Comparison of ENCODE assay signal across 19 cellular contexts in genomic region chr14:99445916-99446315, GRCh38. TPM values are rescaled to one million over a fixed set of nuclear protein-coding genes. Genes with fewer than 3 reads are reported as not detected.
DNase-seq lines count a peak whose midpoint lies in the region; ATAC-seq and TF ChIP-seq lines count a peak whose summit lies in the region.
"Had no signal": no experiment of that assay in that cellular context is flagged by ENCODE, and none has a peak within 500 bp of the region (broad histone marks: within the 10 kb centered on the region; RNA-seq: fewer than 3 reads in every experiment).

No MANE protein-coding gene starts in this region.

- TF ChIP-seq CTCF in nephron progenitor cell (IDR thresholded peaks at IDR 0.05): no peak

- H3K27me3 Mint-ChIP-seq in nephron progenitor cell (ENCODE audit: low read depth, poor library complexity): no peaks in the 10 kb centered on the region
- H3K27me3 Mint-ChIP-seq: CD4-positive, CD25-positive, alpha-beta regulatory T cell had no signal

- H3K9me3 Mint-ChIP-seq in activated naive CD4-positive, alpha-beta T cell treated with anti-CD3 and anti-CD28 coated beads, Interleukin-2, amount 50 U/mL, for 72 hours: no peaks in the 10 kb centered on the region
- H3K9me3 Mint-ChIP-seq in nephron progenitor cell: no peaks in the 10 kb centered on the region
- H3K9me3 Mint-ChIP-seq: CD4-positive, CD25-positive, alpha-beta regulatory T cell had no signal

- H3K27ac Mint-ChIP-seq in activated naive CD4-positive, alpha-beta T cell treated with anti-CD3 and anti-CD28 coated beads, Interleukin-2, amount 50 U/mL, for 72 hours: peak overlapping the region; percentile 55 to 69
- peak overlapping the region; percentile 37 for H3K27ac Mint-ChIP-seq in nephron progenitor cell
- H3K27ac Mint-ChIP-seq: CD4-positive, CD25-positive, alpha-beta regulatory T cell had no signal

- no peak for DNase-seq in activated naive CD4-positive, alpha-beta T cell treated with anti-CD3 and anti-CD28 coated beads, Interleukin-2, amount 50 U/mL, for 72 hours (ENCODE audit: low spot score in 2 of 2)
- DNase-seq in activated naive CD4-positive, alpha-beta T cell treated with Interleukin-2 at 50 U/mL for 16 hours: no peak
- DNase-seq in dermis blood vessel endothelial cell (peak; percentile 54), nephron progenitor cell (no peak), SHP77 treated with DMSO at 0.1 percent for 48 hours (lab: John Stamatoyannopoulos, UW) (no peak), hypothalamus (lab: John Stamatoyannopoulos, UW) (no peak)
- DNase-seq: CD4-positive, CD25-positive, alpha-beta regulatory T cell; GOT3; HCEC 1CT; Kasumi-1; NCI-H1092 treated with DMSO at 0.1 percent for 48 hours; NCI-H1436; NCI-H1930; NCI-H2107; NCI-H526 treated with DMSO at 0.1 percent for 48 hours; PC-9 had no signal

- no peak for ATAC-seq in activated naive CD4-positive, alpha-beta T cell treated with anti-CD3 and anti-CD28 coated beads, Interleukin-2, amount 50 U/mL, for 72 hours
- no peak for ATAC-seq in GM18519 (IDR thresholded peaks at IDR 0.05; ENCODE audit: low FRiP score, unreplicated experiment)
- ATAC-seq: K562, Right ventricle myocardium inferior had no signal

- H3K4me1 Mint-ChIP-seq in nephron progenitor cell: peaks cover 6% of the 10 kb centered on the region

- peaks cover 11 to 27% of the 10 kb centered on the region in 2 donors for H3K36me3 Mint-ChIP-seq in activated naive CD4-positive, alpha-beta T cell treated with anti-CD3 and anti-CD28 coated beads, Interleukin-2, amount 50 U/mL, for 72 hours
- H3K36me3 Mint-ChIP-seq in nephron progenitor cell (ENCODE audit: low read depth): peaks cover 38% of the 10 kb centered on the region

- H3K4me3 Mint-ChIP-seq in nephron progenitor cell: no peak overlapping the region
- H3K4me3 Mint-ChIP-seq: CD4-positive, CD25-positive, alpha-beta regulatory T cell had no signal

RNA-seq across cellular contexts. Expression of gene SETD3, which starts 34.7 kb away (rescaled TPM):
- total RNA-seq in activated naive CD4-positive, alpha-beta T cell treated with anti-CD3 and anti-CD28 coated beads, Interleukin-2, amount 50 U/mL, for 72 hours: 10 to 100 TPM; 42.3 to 49.8 TPM
- total RNA-seq in dermis blood vessel endothelial cell: 69.8 and 82.7 TPM in 2 replicates

RNA-seq across cellular contexts. Expression of gene CCNK, which starts 35.3 kb away (rescaled TPM):
- total RNA-seq in activated naive CD4-positive, alpha-beta T cell treated with anti-CD3 and anti-CD28 coated beads, Interleukin-2, amount 50 U/mL, for 72 hours: 10 to 100 TPM; 86.8 to 90.8 TPM
- total RNA-seq in dermis blood vessel endothelial cell: 25.7 and 36.7 TPM in 2 replicates
